Comparison of ENCODE assay signal across 18 cellular contexts in genomic region chr11:32602657-32603410, GRCh38. TPM values are rescaled to one million over a fixed set of nuclear protein-coding genes. Genes with fewer than 3 reads are reported as not detected.
DNase-seq lines count a peak whose midpoint lies in the region; ATAC-seq and TF ChIP-seq lines count a peak whose summit lies in the region.
"Had no signal": no experiment of that assay in that cellular context is flagged by ENCODE, and none has a peak within 500 bp of the region (broad histone marks: within the 10 kb centered on the region; RNA-seq: fewer than 3 reads in every experiment).

No MANE protein-coding gene starts in this region.

- ATAC-seq in left ventricle myocardium superior: no peak
- ATAC-seq in T-cell (replicated peaks in 1 of 4): no peak
- ATAC-seq in HG03354 (IDR thresholded peaks at IDR 0.05; ENCODE audit: poor library complexity, severe bottlenecking, unreplicated experiment): no peak
- no peak for ATAC-seq in GM19467 (IDR thresholded peaks at IDR 0.05; ENCODE audit: unreplicated experiment)
- ATAC-seq: sciatic nerve had no signal

- peaks cover 36% of the 10 kb centered on the region for H3K36me3 Mint-ChIP-seq in T-cell

- CTCF ChIA-PET in T-cell (lab: Charles Lee): no interaction called here

- H3K4me1 ChIP-seq in left ventricle myocardium inferior: peaks cover 20% of the 10 kb centered on the region
- H3K4me1 ChIP-seq in effector memory CD4-positive, alpha-beta T cell (ENCODE audit: control insufficient read depth, insufficient read depth, low read length, poor library complexity, severe bottlenecking): no peaks in the 10 kb centered on the region
- H3K4me1 ChIP-seq: BLaER1, SJCRH30, testis had no signal

- TF ChIP-seq CTCF in left ventricle myocardium inferior (IDR thresholded peaks at IDR 0.05; ENCODE audit: borderline replicate concordance): no peak
- TF ChIP-seq CTCF in fibroblast of mammary gland (conservative IDR thresholded peaks at IDR 0.05; ENCODE audit: control insufficient read depth, insufficient read depth, low read depth, low read length): no peak

- peaks cover 0 to 3% (median 2%) of the 10 kb centered on the region in 3 donors for H3K4me1 Mint-ChIP-seq in T-cell

- peaks cover 0 to 5% (median 0%) of the 10 kb centered on the region in 3 donors for H3K9me3 Mint-ChIP-seq in T-cell

- POLR2A ChIA-PET in T-cell (lab: Charles Lee): no interaction called here

- no peak overlapping the region for H3K4me3 ChIP-seq in left ventricle myocardium inferior
- H3K4me3 ChIP-seq in fibroblast of mammary gland (ENCODE audit: control insufficient read depth, low read depth, low read length): no peak overlapping the region
- H3K4me3 ChIP-seq in effector memory CD4-positive, alpha-beta T cell (ENCODE audit: insufficient read depth, low read depth, low read length, poor library complexity, severe bottlenecking): no peak overlapping the region
- H3K4me3 ChIP-seq: adrenal gland, BLaER1, SJCRH30, testis had no signal

- peak overlapping the region; percentile 8 to 46 for H3K27ac Mint-ChIP-seq in T-cell
- H3K27ac Mint-ChIP-seq: activated CD4-positive, alpha-beta T cell treated with anti-CD3 and anti-CD28 coated beads, Interleukin-2, amount 10 ng/mL, durations not matched to agents 7 days and 5 days; activated T-helper 1 cell treated with anti-CD3 and anti-CD28 coated beads, Interleukin-12 subunit alpha, Interleukin-12 subunit beta, Interleukin-2, Interleukin-4 antibody, amounts not matched to agents 30 ng/mL and 10 ng/mL and 1 ng/mL, durations not matched to agents 14 hours and 24 hours and 36 hours had no signal

- DNase-seq in left ventricle myocardium inferior (no peak), left ventricle myocardium superior (no peak), T-cell (no peak), fibroblast of mammary gland (ENCODE audit: low read depth) (peak; percentile 56), SIG-M5 (lab: John Stamatoyannopoulos, UW) (no peak)
- DNase-seq in effector memory CD4-positive, alpha-beta T cell: no peak
- DNase-seq: activated CD4-positive, alpha-beta T cell treated with anti-CD3 and anti-CD28 coated beads, Interleukin-2, amount 10 ng/mL, durations not matched to agents 7 days and 5 days; adrenal gland; head of caudate nucleus; NCI-H2029 treated with DMSO at 0.1 percent for 48 hours; NCI-H524; SJCRH30; testis had no signal

- H3K27ac ChIP-seq in left ventricle myocardium inferior (replicated peaks): peak overlapping the region; percentile 61
- no peak overlapping the region for H3K27ac ChIP-seq in effector memory CD4-positive, alpha-beta T cell (ENCODE audit: insufficient read depth, low read length, poor library complexity, severe bottlenecking)
- H3K27ac ChIP-seq: BLaER1, SJCRH30, testis had no signal

- no peak overlapping the region for H3K4me3 Mint-ChIP-seq in T-cell
- H3K4me3 Mint-ChIP-seq: activated CD4-positive, alpha-beta T cell treated with anti-CD3 and anti-CD28 coated beads, Interleukin-2, amount 10 ng/mL, durations not matched to agents 7 days and 5 days; activated T-helper 1 cell treated with anti-CD3 and anti-CD28 coated beads, Interleukin-12 subunit alpha, Interleukin-12 subunit beta, Interleukin-2, Interleukin-4 antibody, amounts not matched to agents 30 ng/mL and 10 ng/mL and 1 ng/mL, durations not matched to agents 14 hours and 24 hours and 36 hours had no signal

- intact Hi-C loops in left ventricle myocardium inferior (cut with micrococcal nuclease): no loop called here
- intact Hi-C loops in left ventricle myocardium superior (cut with micrococcal nuclease): loop anchor here (10.0 kb wide), 1 partner anchor 218 kb away; no protein-coding TSS in a partner anchor

- H3K27me3 Mint-ChIP-seq in T-cell: no peaks in the 10 kb centered on the region
- H3K27me3 Mint-ChIP-seq: activated CD4-positive, alpha-beta T cell treated with anti-CD3 and anti-CD28 coated beads, Interleukin-2, amount 10 ng/mL, durations not matched to agents 7 days and 5 days had no signal

- no peaks in the 10 kb centered on the region for H3K27me3 ChIP-seq in left ventricle myocardium inferior (ENCODE audit: low read depth)
- H3K27me3 ChIP-seq in effector memory CD4-positive, alpha-beta T cell (replicated peaks; ENCODE audit: control insufficient read depth, insufficient read depth, low read length, poor library complexity, severe bottlenecking): no peaks in the 10 kb centered on the region
- H3K27me3 ChIP-seq: adrenal gland, BLaER1, SJCRH30, testis had no signal

- no peaks in the 10 kb centered on the region for H3K9me3 ChIP-seq in left ventricle myocardium inferior (replicated peaks)
- no peaks in the 10 kb centered on the region for H3K9me3 ChIP-seq in effector memory CD4-positive, alpha-beta T cell (ENCODE audit: control insufficient read depth, low read length)
- H3K9me3 ChIP-seq: adrenal gland, testis had no signal

- H3K36me3 ChIP-seq in left ventricle myocardium inferior: peaks cover 55% of the 10 kb centered on the region
- peaks cover 49% of the 10 kb centered on the region for H3K36me3 ChIP-seq in effector memory CD4-positive, alpha-beta T cell (ENCODE audit: control insufficient read depth, insufficient read depth, low read length)

RNA-seq across cellular contexts. Expression of gene EIF3M, which starts 19.2 kb away (rescaled TPM):
- total RNA-seq in left ventricle myocardium inferior: 153 TPM
- total RNA-seq in left ventricle myocardium superior: 198 TPM
- total RNA-seq in T-cell: 100 to 1,000 TPM; 184 to 229 (median 209) TPM
